In genomic region chr17:82263641-82264040, GRCh38 we compare ENCODE assay signal across 26 cellular contexts. TPM values are rescaled to one million over a fixed set of nuclear protein-coding genes. Genes with fewer than 3 reads are reported as not detected.
DNase-seq lines count a peak whose midpoint lies in the region; ATAC-seq and TF ChIP-seq lines count a peak whose summit lies in the region.
"Had no signal": no experiment of that assay in that cellular context is flagged by ENCODE, and none has a peak within 500 bp of the region (broad histone marks: within the 10 kb centered on the region; RNA-seq: fewer than 3 reads in every experiment).

No MANE protein-coding gene starts in this region.

- ATAC-seq in T-helper 17 cell: no peak
- peak; percentile 52 for ATAC-seq in left lung
- ATAC-seq in GM18511 (IDR thresholded peaks at IDR 0.05; ENCODE audit: unreplicated experiment): no peak
- ATAC-seq: HCT116, PC-3 had no signal

- intact Hi-C loops in left lung (cut with DNase I): no loop called here
- intact Hi-C loops in thyroid gland (cut with DNase I): no loop called here

- H3K4me3 ChIP-seq in left lung: no peak overlapping the region
- H3K4me3 ChIP-seq in thyroid gland (replicated peaks in 1 of 3): no peak overlapping the region

- DNase-seq in activated T-cell treated with anti-CD3 and anti-CD28 coated beads, Interleukin-2, amount 50 U/mL, for 24 hours: no peak
- DNase-seq in activated T-cell treated with anti-CD3 and anti-CD28 coated beads, Interleukin-2, amount 50 U/mL, for 48 hours: no peak
- DNase-seq in T-helper 17 cell (no peak), left lung (peak; percentile 59 to 74), thyroid gland (peak in 1 of 2 donors; percentile 31), C1 segment of cervical spinal cord (lab: John Stamatoyannopoulos, UW) (no peak)
- DNase-seq in stimulated activated CD4-positive, alpha-beta T cell treated with anti-CD3 and anti-CD28 coated beads, Interleukin-1b, Interleukin-23, amount 100 ng/mL, for 48 hours: no peak
- DNase-seq: CD8-positive, alpha-beta memory T cell; DMS79 treated with DMSO at 0.1 percent for 48 hours; GF-D8; NCI-H1105 treated with DMSO at 0.1 percent for 48 hours; NCI-H146; NCI-H2029; NCI-H446; NCI-H524 treated with DMSO at 0.1 percent for 48 hours; NCI-H774; NK-92 treated with Interleukin-12 subunit alpha and Interleukin-12 subunit beta, amount 100 ng/mL, for 24 hours; PC-3; SHP77 had no signal

- H3K27ac Mint-ChIP-seq in activated T-cell treated with anti-CD3 and anti-CD28 coated beads, Interleukin-2, amount 50 U/mL, for 24 hours: peak overlapping the region; percentile 37
- peak overlapping the region; percentile 66 for H3K27ac Mint-ChIP-seq in T-helper 17 cell
- H3K27ac Mint-ChIP-seq: B cell had no signal

- H3K27me3 ChIP-seq in left lung: no peaks in the 10 kb centered on the region
- no peaks in the 10 kb centered on the region for H3K27me3 ChIP-seq in thyroid gland

- 71 to 81% methylated on average over 6 to 9 of the region's 9 CpGs for WGBS in thyroid gland, 2 donors

- TF ChIP-seq POLR2A in thyroid gland (IDR thresholded peaks at IDR 0.05): no peak

- H3K4me3 Mint-ChIP-seq in activated T-cell treated with anti-CD3 and anti-CD28 coated beads, Interleukin-2, amount 50 U/mL, for 24 hours: no peak overlapping the region
- H3K4me3 Mint-ChIP-seq in T-helper 17 cell: no peak overlapping the region
- H3K4me3 Mint-ChIP-seq: B cell, CD14-positive monocyte had no signal

- H3K4me1 Mint-ChIP-seq in activated T-cell treated with anti-CD3 and anti-CD28 coated beads, Interleukin-2, amount 50 U/mL, for 24 hours (ENCODE audit: low read depth): peaks cover 66% of the 10 kb centered on the region
- H3K4me1 Mint-ChIP-seq in T-helper 17 cell: peaks cover 46% of the 10 kb centered on the region

- H3K27ac ChIP-seq in left lung (peak overlapping the region in 1 of 2 donors; percentile 48), thyroid gland (peak overlapping the region in 2 of 3 donors; percentile 6 to 10)
- H3K27ac ChIP-seq: 22Rv1, HL-60 had no signal

- peaks cover 24 to 32% of the 10 kb centered on the region in 2 donors for H3K4me1 ChIP-seq in left lung
- peaks cover 28 to 39% of the 10 kb centered on the region in 2 donors for H3K4me1 ChIP-seq in thyroid gland

- no peaks in the 10 kb centered on the region for H3K9me3 Mint-ChIP-seq in activated T-cell treated with anti-CD3 and anti-CD28 coated beads, Interleukin-2, amount 50 U/mL, for 24 hours
- H3K9me3 Mint-ChIP-seq: CD8-positive, alpha-beta memory T cell had no signal

- H3K36me3 Mint-ChIP-seq in activated T-cell treated with anti-CD3 and anti-CD28 coated beads, Interleukin-2, amount 50 U/mL, for 24 hours (ENCODE audit: low read depth): peaks cover 100% of the 10 kb centered on the region
- peaks cover 18% of the 10 kb centered on the region for H3K36me3 Mint-ChIP-seq in T-helper 17 cell (ENCODE audit: low read depth)

- H3K36me3 ChIP-seq in left lung (peaks cover 0 to 78% of the 10 kb centered on the region in 2 donors), thyroid gland (peaks cover 54 to 76% of the 10 kb centered on the region in 2 donors)

- H3K9me3 ChIP-seq in T-helper 17 cell (ENCODE audit: control insufficient read depth, low read length, poor library complexity, severe bottlenecking) (no peaks in the 10 kb centered on the region), left lung (no peaks in the 10 kb centered on the region), thyroid gland (no peaks in the 10 kb centered on the region)

- H3K27me3 Mint-ChIP-seq in activated T-cell treated with anti-CD3 and anti-CD28 coated beads, Interleukin-2, amount 50 U/mL, for 24 hours: no peaks in the 10 kb centered on the region
- no peaks in the 10 kb centered on the region for H3K27me3 Mint-ChIP-seq in T-helper 17 cell
- H3K27me3 Mint-ChIP-seq: B cell; CD8-positive, alpha-beta memory T cell had no signal

- no peak for TF ChIP-seq CTCF in left lung (IDR thresholded peaks at IDR 0.05)
- TF ChIP-seq CTCF in thyroid gland (IDR thresholded peaks at IDR 0.05): no peak

RNA-seq across cellular contexts. Expression of gene CSNK1D, which starts 9.9 kb away (rescaled TPM):
- total RNA-seq in T-helper 17 cell: 100 to 1,000 TPM; 218 to 273 TPM
- total RNA-seq in left lung: 100 to 1,000 TPM; 122 to 160 TPM
- 10 to 100 TPM; 47.3 to 91.2 (median 88.7) TPM for total RNA-seq in thyroid gland

RNA-seq across cellular contexts. Expression of gene SLC16A3, which starts 34.8 kb away (rescaled TPM):
- 10 to 100 TPM; 47.2 to 56.2 TPM for total RNA-seq in T-helper 17 cell
- 100 to 1,000 TPM in 1 of 2 donors, 10 to 100 TPM in 1; 71.2 to 149 TPM for total RNA-seq in left lung
- total RNA-seq in thyroid gland: 10 to 100 TPM; 42.1 to 75.5 (median 44.2) TPM

RNA-seq across cellular contexts. Expression of gene CCDC57, which starts 51.0 kb away (rescaled TPM):
- total RNA-seq in T-helper 17 cell (10 to 100 TPM; 79.1 to 89.0 TPM), left lung (10 to 100 TPM; 41.7 to 54.5 TPM), thyroid gland (10 to 100 TPM; 27.1 to 79.9 (median 50.9) TPM)

RNA-seq across cellular contexts. Expression of gene CD7, which starts 53.8 kb away (rescaled TPM):
- total RNA-seq in T-helper 17 cell (100 to 1,000 TPM; 119 to 122 TPM), left lung (1 to 10 TPM; 3.7 to 6.6 TPM), thyroid gland (1 to 10 TPM in 2 of 4 donors, under 1 TPM in 1, not detected in 1; 0.45 to 3.0 (median 2.5) TPM)
- total RNA-seq: SK-MEL-5 had no signal

Comparison
In these comparisons a context has a peak if more than half of its experiments do, and no peak if none do; other contexts are left out.
1. DNase-seq: peak in left lung (2 of 2); none in activated T-cell treated with anti-CD3 and anti-CD28 coated beads, Interleukin-2, amount 50 U/mL, for 24 hours (single experiment), activated T-cell treated with anti-CD3 and anti-CD28 coated beads, Interleukin-2, amount 50 U/mL, for 48 hours (0 of 2), T-helper 17 cell (0 of 3), stimulated activated CD4-positive, alpha-beta T cell treated with anti-CD3 and anti-CD28 coated beads, Interleukin-1b, Interleukin-23, amount 100 ng/mL, for 48 hours (single experiment) and C1 segment of cervical spinal cord (0 of 14).